ENCODE assay signal across 18 cellular contexts in the genomic region with DNA sequence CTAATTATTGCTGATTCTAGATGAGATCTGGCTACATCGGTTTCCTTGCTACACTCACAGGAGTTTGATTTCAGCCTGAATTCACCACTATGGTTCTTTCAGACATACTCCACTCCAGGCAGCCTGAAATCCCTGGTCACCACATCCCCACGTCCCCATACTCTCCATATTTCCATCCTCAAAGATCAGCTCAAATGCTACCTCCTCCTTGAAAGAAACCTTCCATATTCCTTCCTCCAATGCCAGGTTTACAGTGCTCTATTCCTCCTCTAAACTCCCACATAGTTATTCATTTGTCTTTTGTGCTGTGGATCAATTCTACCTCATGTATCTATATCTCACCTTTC.
"Had no signal": no experiment of that assay in that cellular context is flagged by ENCODE, and none has a peak within 500 bp of the region (broad histone marks: within the 10 kb centered on the region; RNA-seq: fewer than 3 reads in every experiment).

No MANE protein-coding gene starts in this region.

- H3K4me3 Mint-ChIP-seq: activated CD8-positive, alpha-beta memory T cell treated with anti-CD3 and anti-CD28 coated beads, Interleukin-2, amount 10 ng/mL, durations not matched to agents 7 days and 5 days; activated naive CD8-positive, alpha-beta T cell treated with anti-CD3 and anti-CD28 coated beads for 36 hours; activated T-cell treated with anti-CD3 and anti-CD28 coated beads, Interleukin-2, amount 50 U/mL, for 4 hours; naive thymus-derived CD8-positive, alpha-beta T cell; stimulated activated naive B cell treated with anti-CD40 and anti-IgM and Interleukin-4, amounts not matched to agents 10 μg/mL and 1 μg/mL and 100 μg/mL, for 72 hours had no signal

- H3K4me1 ChIP-seq: upper lobe of left lung had no signal

- H3K4me3 ChIP-seq: lower lobe of right lung, psoas muscle, sigmoid colon, upper lobe of left lung had no signal

- H3K9me3 ChIP-seq: lower lobe of right lung, psoas muscle, sigmoid colon, upper lobe of left lung had no signal

- H3K9me3 Mint-ChIP-seq: activated naive CD8-positive, alpha-beta T cell treated with anti-CD3 and anti-CD28 coated beads for 36 hours; activated T-cell treated with anti-CD3 and anti-CD28 coated beads, Interleukin-2, amount 50 U/mL, for 4 hours; naive thymus-derived CD8-positive, alpha-beta T cell; stimulated activated naive B cell treated with anti-CD40 and anti-IgM and Interleukin-4, amounts not matched to agents 10 μg/mL and 1 μg/mL and 100 μg/mL, for 72 hours had no signal

- H3K36me3 ChIP-seq: lower lobe of right lung, sigmoid colon, upper lobe of left lung had no signal

- H3K4me1 Mint-ChIP-seq: activated CD8-positive, alpha-beta memory T cell treated with anti-CD3 and anti-CD28 coated beads, Interleukin-2, amount 10 ng/mL, durations not matched to agents 7 days and 5 days; activated naive CD8-positive, alpha-beta T cell treated with anti-CD3 and anti-CD28 coated beads for 36 hours; stimulated activated naive B cell treated with anti-CD40 and anti-IgM and Interleukin-4, amounts not matched to agents 10 μg/mL and 1 μg/mL and 100 μg/mL, for 72 hours had no signal

- DNase-seq: activated CD4-positive, alpha-beta T cell treated with anti-CD3 and anti-CD28 coated beads for 1 hour; activated CD4-positive, alpha-beta T cell treated with anti-CD3 and anti-CD28 coated beads, Interleukin-2, amount 50 U/mL, for 48 hours; activated CD8-positive, alpha-beta memory T cell treated with anti-CD3 and anti-CD28 coated beads, Interleukin-2, amount 10 ng/mL, durations not matched to agents 7 days and 5 days; activated gamma-delta T cell treated with Interleukin-2 at 50 U/mL for 16 hours; activated naive CD8-positive, alpha-beta T cell treated with anti-CD3 and anti-CD28 coated beads for 36 hours; activated T-cell treated with anti-CD3 and anti-CD28 coated beads, Interleukin-2, amount 50 U/mL, for 4 hours; cortex of kidney; effector memory CD4-positive, alpha-beta T cell; erythroblast; lower lobe of right lung; naive thymus-derived CD8-positive, alpha-beta T cell; occipital lobe; psoas muscle; sigmoid colon; stimulated activated CD4-positive, alpha-beta T cell treated with anti-CD3 and anti-CD28 coated beads, Interleukin-2, amount 100 ng/mL, for 24 hours; stimulated activated naive B cell treated with anti-CD40 and anti-IgM and Interleukin-4, amounts not matched to agents 10 μg/mL and 1 μg/mL and 100 μg/mL, for 72 hours; SW 1271; upper lobe of left lung had no signal

- H3K36me3 Mint-ChIP-seq: activated CD8-positive, alpha-beta memory T cell treated with anti-CD3 and anti-CD28 coated beads, Interleukin-2, amount 10 ng/mL, durations not matched to agents 7 days and 5 days; activated naive CD8-positive, alpha-beta T cell treated with anti-CD3 and anti-CD28 coated beads for 36 hours; naive thymus-derived CD8-positive, alpha-beta T cell; stimulated activated naive B cell treated with anti-CD40 and anti-IgM and Interleukin-4, amounts not matched to agents 10 μg/mL and 1 μg/mL and 100 μg/mL, for 72 hours had no signal

- H3K27ac Mint-ChIP-seq: activated CD8-positive, alpha-beta memory T cell treated with anti-CD3 and anti-CD28 coated beads, Interleukin-2, amount 10 ng/mL, durations not matched to agents 7 days and 5 days; activated naive CD8-positive, alpha-beta T cell treated with anti-CD3 and anti-CD28 coated beads for 36 hours; naive thymus-derived CD8-positive, alpha-beta T cell; stimulated activated naive B cell treated with anti-CD40 and anti-IgM and Interleukin-4, amounts not matched to agents 10 μg/mL and 1 μg/mL and 100 μg/mL, for 72 hours had no signal

- H3K27ac ChIP-seq: lower lobe of right lung, psoas muscle, upper lobe of left lung had no signal

- ATAC-seq: activated CD8-positive, alpha-beta memory T cell treated with anti-CD3 and anti-CD28 coated beads, Interleukin-2, amount 10 ng/mL, durations not matched to agents 7 days and 5 days; activated T-cell treated with anti-CD3 and anti-CD28 coated beads, Interleukin-2, amount 50 U/mL, for 4 hours; naive thymus-derived CD8-positive, alpha-beta T cell; psoas muscle; stimulated activated naive B cell treated with anti-CD40 and anti-IgM and Interleukin-4, amounts not matched to agents 10 μg/mL and 1 μg/mL and 100 μg/mL, for 72 hours had no signal

- H3K27me3 ChIP-seq: sigmoid colon, upper lobe of left lung had no signal
